20 cellular contexts compared by ENCODE assay signal in genomic region chr18:61731693-61732376, GRCh38.
DNase-seq lines count a peak whose midpoint lies in the region; ATAC-seq, FAIRE-seq and TF ChIP-seq lines count a peak whose summit lies in the region.
"Had no signal": no experiment of that assay in that cellular context is flagged by ENCODE, and none has a peak within 500 bp of the region (broad histone marks: within the 10 kb centered on the region; RNA-seq: fewer than 3 reads in every experiment).

No MANE protein-coding gene starts in this region.

- no peaks in the 10 kb centered on the region for H3K4me1 Mint-ChIP-seq in astrocyte (ENCODE audit: low read depth, unreplicated experiment)
- H3K4me1 Mint-ChIP-seq: activated naive CD8-positive, alpha-beta T cell treated with anti-CD3 and anti-CD28 coated beads, Interleukin-2, amount 10 ng/mL, durations not matched to agents 7 days and 5 days; naive B cell; stimulated activated naive B cell treated with anti-CD40 and anti-IgM and Interleukin-4, amounts not matched to agents 10 μg/mL and 1 μg/mL and 100 μg/mL, for 72 hours had no signal

- no peaks in the 10 kb centered on the region for H4K20me1 ChIP-seq in astrocyte (ENCODE audit: insufficient read depth, low read length)

- no peaks in the 10 kb centered on the region for H3K79me2 ChIP-seq in astrocyte (ENCODE audit: insufficient read depth, low read length)

- peaks cover 6% of the 10 kb centered on the region for H3K27me3 Mint-ChIP-seq in astrocyte (ENCODE audit: low read depth, unreplicated experiment)
- H3K27me3 Mint-ChIP-seq: stimulated activated naive B cell treated with anti-CD40 and anti-IgM and Interleukin-4, amounts not matched to agents 10 μg/mL and 1 μg/mL and 100 μg/mL, for 72 hours had no signal

- H3K27ac Mint-ChIP-seq in astrocyte (ENCODE audit: unreplicated experiment), result no peak overlapping the region
- H3K27ac Mint-ChIP-seq: activated naive CD8-positive, alpha-beta T cell treated with anti-CD3 and anti-CD28 coated beads, Interleukin-2, amount 10 ng/mL, durations not matched to agents 7 days and 5 days; dendritic cell treated with granulocyte-macrophage colony-stimulating factor and Interleukin-4, amounts not matched to agents 40 ng/mL and 50 ng/mL, for 4 days; naive B cell; stimulated activated naive B cell treated with anti-CD40 and anti-IgM and Interleukin-4, amounts not matched to agents 10 μg/mL and 1 μg/mL and 100 μg/mL, for 72 hours had no signal

- H3K9me3 ChIP-seq in astrocyte (ENCODE audit: insufficient read depth, low read depth, low read length) (no peaks in the 10 kb centered on the region), heart right ventricle (no peaks in the 10 kb centered on the region), sigmoid colon (no peaks in the 10 kb centered on the region)
- H3K9me3 ChIP-seq: Caco-2 had no signal

- no peaks in the 10 kb centered on the region for H3K9me3 Mint-ChIP-seq in astrocyte (ENCODE audit: unreplicated experiment)
- H3K9me3 Mint-ChIP-seq: activated naive CD8-positive, alpha-beta T cell treated with anti-CD3 and anti-CD28 coated beads, Interleukin-2, amount 10 ng/mL, durations not matched to agents 7 days and 5 days had no signal

- TF ChIP-seq CTCF in AG10803 (conservative IDR thresholded peaks at IDR 0.05; ENCODE audit: low read length), result no peak
- TF ChIP-seq CTCF in astrocyte (IDR thresholded peaks at IDR 0.05; ENCODE audit: insufficient read depth, low read depth, low read length), result no peak
- TF ChIP-seq CTCF in heart right ventricle (IDR thresholded peaks at IDR 0.05), result no peak
- TF ChIP-seq CTCF in sigmoid colon (IDR thresholded peaks at IDR 0.05), result no peak

- H3K4me3 ChIP-seq in AG10803 (ENCODE audit: low read length) (no peak overlapping the region), astrocyte (ENCODE audit: insufficient read depth, low read depth, low read length) (no peak overlapping the region), heart right ventricle (no peak overlapping the region), sigmoid colon (no peak overlapping the region)

- no peak overlapping the region for H3K4me2 ChIP-seq in astrocyte (ENCODE audit: low read length)

- H3K27me3 ChIP-seq in astrocyte (ENCODE audit: insufficient read depth, low read length) (no peaks in the 10 kb centered on the region), heart right ventricle (no peaks in the 10 kb centered on the region), sigmoid colon (no peaks in the 10 kb centered on the region)

- H3K4me1 ChIP-seq in astrocyte (ENCODE audit: insufficient read depth, low read length) (peaks cover 3% of the 10 kb centered on the region), heart right ventricle (peaks cover 0 to 45% (median 20%) of the 10 kb centered on the region in 9 donors), sigmoid colon (peaks cover 0 to 21% (median 8%) of the 10 kb centered on the region in 4 donors)
- H3K4me1 ChIP-seq: Caco-2 had no signal

- no peaks in the 10 kb centered on the region for H3K36me3 Mint-ChIP-seq in astrocyte (ENCODE audit: low read depth, unreplicated experiment)
- H3K36me3 Mint-ChIP-seq: activated naive CD8-positive, alpha-beta T cell treated with anti-CD3 and anti-CD28 coated beads, Interleukin-2, amount 10 ng/mL, durations not matched to agents 7 days and 5 days; naive B cell; stimulated activated naive B cell treated with anti-CD40 and anti-IgM and Interleukin-4, amounts not matched to agents 10 μg/mL and 1 μg/mL and 100 μg/mL, for 72 hours had no signal

- no peak overlapping the region for H3K9ac ChIP-seq in astrocyte (ENCODE audit: low read length)

- WGBS in heart right ventricle, 2 donors, result 56 to 60% methylated on average over 9 of the region's 9 CpGs
- WGBS in sigmoid colon, 2 donors, result 83 to 89% methylated on average over 9 of the region's 9 CpGs

- DNase-seq in AG10803 (ENCODE audit: low read depth) (peak; percentile 88), astrocyte (ENCODE audit: low read depth) (peak; percentile 18), heart right ventricle (no peak), sigmoid colon (no peak), DMS79 treated with DMSO at 0.1 percent for 48 hours (lab: John Stamatoyannopoulos, UW) (no peak)
- DNase-seq: activated CD4-positive, alpha-beta T cell treated with anti-CD3 and anti-CD28 coated beads for 4 hours; activated naive CD8-positive, alpha-beta T cell treated with anti-CD3 and anti-CD28 coated beads, Interleukin-2, amount 10 ng/mL, durations not matched to agents 7 days and 5 days; Caco-2; KG1; naive B cell; NCI-H187; NCI-H748 treated with DMSO at 0.1 percent for 48 hours; RPMI8226; stimulated activated naive B cell treated with anti-CD40 and anti-IgM and Interleukin-4, amounts not matched to agents 10 μg/mL and 1 μg/mL and 100 μg/mL, for 72 hours had no signal

- H3K4me3 Mint-ChIP-seq in astrocyte (ENCODE audit: unreplicated experiment), result no peak overlapping the region
- H3K4me3 Mint-ChIP-seq: activated naive CD8-positive, alpha-beta T cell treated with anti-CD3 and anti-CD28 coated beads, Interleukin-2, amount 10 ng/mL, durations not matched to agents 7 days and 5 days; dendritic cell treated with granulocyte-macrophage colony-stimulating factor and Interleukin-4, amounts not matched to agents 40 ng/mL and 50 ng/mL, for 4 days; naive B cell; stimulated activated naive B cell treated with anti-CD40 and anti-IgM and Interleukin-4, amounts not matched to agents 10 μg/mL and 1 μg/mL and 100 μg/mL, for 72 hours had no signal

- H3K36me3 ChIP-seq in astrocyte (ENCODE audit: insufficient read depth, low read length) (no peaks in the 10 kb centered on the region), heart right ventricle (no peaks in the 10 kb centered on the region), sigmoid colon (no peaks in the 10 kb centered on the region)

- intact Hi-C loops in heart right ventricle (cut with DNase I), result loop anchor here in 1 of 10 donors (10.0 kb wide), 1 partner anchor 147 kb away; no protein-coding TSS in a partner anchor
- intact Hi-C loops in sigmoid colon (cut with DNase I), result no loop called here

- no peak for TF ChIP-seq POLR2A in sigmoid colon (IDR thresholded peaks at IDR 0.05)

- no peak overlapping the region for H3K27ac ChIP-seq in astrocyte (ENCODE audit: low read depth, low read length)
- peak overlapping the region; percentile 62 to 89 (median 80) for H3K27ac ChIP-seq in heart right ventricle
- H3K27ac ChIP-seq in sigmoid colon, result peak overlapping the region in 3 of 4 donors; percentile 11 to 72 (median 24)

- peak; percentile 13 for FAIRE-seq in astrocyte (lab: Jason Lieb, UNC)
- FAIRE-seq: frontal cortex, islet of Langerhans had no signal

- no peak for TF ChIP-seq EP300 in sigmoid colon (IDR thresholded peaks at IDR 0.05)

- no peak overlapping the region for H2AFZ ChIP-seq in astrocyte (ENCODE audit: low read depth, low read length)

- ATAC-seq in heart right ventricle, result peak; percentile 41 to 71 (median 58)
- ATAC-seq in HG02884 (IDR thresholded peaks at IDR 0.05; ENCODE audit: unreplicated experiment), result no peak
- no peak for ATAC-seq in HG02798 (IDR thresholded peaks at IDR 0.05; ENCODE audit: poor library complexity, unreplicated experiment)
- ATAC-seq in HG03025 (IDR thresholded peaks at IDR 0.05; ENCODE audit: low FRiP score, unreplicated experiment), result no peak
- ATAC-seq: stimulated activated naive B cell treated with anti-CD40 and anti-IgM and Interleukin-4, amounts not matched to agents 10 μg/mL and 1 μg/mL and 100 μg/mL, for 72 hours had no signal

Comparison
In these comparisons a context has a peak if more than half of its experiments do, and no peak if none do; other contexts are left out.
1. DNase-seq: peak in AG10803 (single experiment) and astrocyte (single experiment); none in heart right ventricle (0 of 2), sigmoid colon (single experiment) and DMS79 treated with DMSO at 0.1 percent for 48 hours (single experiment).
2. ATAC-seq: peak in heart right ventricle (8 of 8); none in HG02884 (single experiment), HG02798 (single experiment) and HG03025 (single experiment).